Comparison of ENCODE assay signal across 8 cellular contexts in the genomic region with DNA sequence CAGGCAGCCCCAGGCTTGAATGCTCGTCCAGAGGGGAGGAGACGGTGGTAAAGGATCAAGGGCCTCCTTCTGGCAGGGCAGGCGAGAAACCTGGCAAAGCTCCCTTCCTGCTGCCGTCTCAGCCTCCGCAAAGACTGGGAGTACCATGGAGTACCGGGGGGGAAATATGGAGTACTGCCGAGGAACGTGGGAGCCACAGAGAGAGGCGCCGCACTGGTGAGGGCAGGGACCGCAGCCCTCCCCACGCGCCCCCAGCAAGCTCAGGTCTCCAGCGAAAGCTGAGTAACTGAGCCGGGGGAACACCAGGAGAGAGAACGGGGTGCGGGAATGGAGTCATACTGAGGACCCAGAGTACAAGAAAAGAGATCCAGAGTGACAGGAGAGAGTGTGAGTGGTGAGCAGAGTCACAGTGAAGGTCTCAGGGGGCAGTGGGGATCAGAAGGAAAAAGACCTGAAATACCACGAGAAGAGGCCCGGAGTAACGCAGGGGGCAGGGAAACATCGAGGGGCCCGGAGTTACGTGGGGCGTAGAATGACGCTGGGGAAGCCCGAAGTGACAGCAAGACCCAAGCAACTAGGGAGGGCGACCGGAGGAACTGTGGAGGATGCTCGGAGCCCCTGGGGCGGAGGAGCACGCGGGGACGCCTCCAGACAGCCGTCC. TPM values are rescaled to one million over a fixed set of nuclear protein-coding genes. Genes with fewer than 3 reads are reported as not detected.
DNase-seq lines count a peak whose midpoint lies in the region; ATAC-seq and TF ChIP-seq lines count a peak whose summit lies in the region.

No MANE protein-coding gene starts in this region.

- H3K4me3 Mint-ChIP-seq in brain, result peak overlapping the region; percentile 84 to 95 (median 88)

- no peaks in the 10 kb centered on the region; the same call in 1 of the 2 replicates for H3K36me3 ChIP-seq in SK-N-MC (ENCODE audit: insufficient read depth, low read length)
- H3K36me3 ChIP-seq in spleen, result peaks cover 0 to 70% (median 35%) of the 10 kb centered on the region in 6 donors

- peak overlapping the region; percentile 91 to 98 (median 97) for H3K27ac Mint-ChIP-seq in brain

- peak overlapping the region; percentile 71 for H3K9ac ChIP-seq in SK-N-MC (ENCODE audit: insufficient read length)

- peak overlapping the region; percentile 86 for H3K4me3 ChIP-seq in AG10803 (ENCODE audit: low read length)
- H3K4me3 ChIP-seq in SK-N-MC, result peak overlapping the region; percentile 91
- peak overlapping the region; percentile 55 to 86 (median 70) for H3K4me3 ChIP-seq in spleen

- H3K4me1 Mint-ChIP-seq in brain, result peaks cover 24% of the 10 kb centered on the region

- DNase-seq in AG10803 (ENCODE audit: low read depth) (peak; percentile 70), SK-N-MC (ENCODE audit: low read depth, low spot score) (no peak), iPS-NIHi11 (ENCODE audit: low spot score) (peak; percentile 36), spleen (peak; percentile 84), NK-92 (lab: John Stamatoyannopoulos, UW; ENCODE audit: unreplicated experiment) (no peak)

- H3K27me3 ChIP-seq in spleen (replicated peaks in 1 of 7), result no peaks in the 10 kb centered on the region

- ATAC-seq in GM19025 (IDR thresholded peaks at IDR 0.05; ENCODE audit: low read depth, unreplicated experiment), result peak; percentile 18
- ATAC-seq in HG03432 (IDR thresholded peaks at IDR 0.05; ENCODE audit: unreplicated experiment), result peak; percentile 19

- H3K9me3 ChIP-seq in SK-N-MC (ENCODE audit: low read depth, low read length) (no peaks in the 10 kb centered on the region), spleen (no peaks in the 10 kb centered on the region)

- WGBS in spleen, 5 donors, result 1% methylated on average over 34 of the region's 34 CpGs

- H3K36me3 Mint-ChIP-seq in brain, result peaks cover 3% of the 10 kb centered on the region

- peaks cover 16 to 83% (median 57%) of the 10 kb centered on the region in 6 donors for H3K4me1 ChIP-seq in spleen

- intact Hi-C loops in spleen (cut with DNase I; ENCODE audit: low total_unique reads), result no loop called here

- TF ChIP-seq CTCF in AG10803 (conservative IDR thresholded peaks at IDR 0.05; ENCODE audit: low read length) (no peak), brain (conservative IDR thresholded peaks at IDR 0.05) (no peak), spleen (IDR thresholded peaks at IDR 0.05 in 8 of 11, conservative IDR thresholded peaks at IDR 0.05 in 3 of 11) (peak in 1 of 11 experiments; percentile 5)

- peaks cover 0 to 3% (median 0%) of the 10 kb centered on the region in 5 experiments for H3K9me3 Mint-ChIP-seq in brain

- no peak for TF ChIP-seq POLR2A in spleen (IDR thresholded peaks at IDR 0.05)

- H3K27ac ChIP-seq in SK-N-MC (peak overlapping the region; percentile 38), spleen (peak overlapping the region; percentile 95 to 99 (median 98))

- peaks cover 7% of the 10 kb centered on the region for H3K27me3 Mint-ChIP-seq in brain

RNA-seq across cellular contexts. Expression of gene EML3, which starts 0.7 kb away (rescaled TPM):
- polyA plus RNA-seq in brain (ENCODE audit: insufficient read depth, low read depth, low replicate concordance) (23.3 TPM), spleen (100 to 1,000 TPM in 1 of 3 donors, 10 to 100 TPM in 2; 51.0 to 116 (median 78.6) TPM)
- 100 to 1,000 TPM in 5 of 7 donors, 10 to 100 TPM in 2; 46.7 to 159 (median 116) TPM for total RNA-seq in spleen

RNA-seq across cellular contexts. Expression of gene ROM1, which starts 1.2 kb away (rescaled TPM):
- polyA plus RNA-seq in brain (ENCODE audit: insufficient read depth, low read depth, low replicate concordance), result 24.3 TPM
- total RNA-seq in spleen, result 1 to 10 TPM; 4.3 to 8.8 (median 5.6) TPM
- 10 to 100 TPM in 1 of 3 donors, 1 to 10 TPM in 2; 4.2 to 15.0 (median 6.1) TPM for polyA plus RNA-seq in spleen

RNA-seq across cellular contexts. Expression of gene B3GAT3, which starts 10.0 kb away (rescaled TPM):
- polyA plus RNA-seq in brain (ENCODE audit: insufficient read depth, low read depth, low replicate concordance) (65.0 TPM), spleen (10 to 100 TPM; 41.9 to 65.7 (median 63.1) TPM)
- total RNA-seq in spleen, result 10 to 100 TPM; 25.2 to 43.7 (median 37.1) TPM

RNA-seq across cellular contexts. Expression of gene MTA2, which starts 10.2 kb away (rescaled TPM):
- 111 TPM for polyA plus RNA-seq in brain (ENCODE audit: insufficient read depth, low read depth, low replicate concordance)
- total RNA-seq in spleen, result 100 to 1,000 TPM; 102 to 154 (median 114) TPM
- 10 to 100 TPM; 55.3 to 94.6 (median 58.5) TPM for polyA plus RNA-seq in spleen

RNA-seq across cellular contexts. Expression of gene TUT1, which starts 20.5 kb away (rescaled TPM):
- 28.4 TPM for polyA plus RNA-seq in brain (ENCODE audit: insufficient read depth, low read depth, low replicate concordance)
- total RNA-seq in spleen, result 10 to 100 TPM; 14.4 to 30.9 (median 20.1) TPM
- 10 to 100 TPM; 14.5 to 24.1 (median 16.1) TPM for polyA plus RNA-seq in spleen

Comparison
In these comparisons a context has a peak if more than half of its experiments do, and no peak if none do; other contexts are left out.
1. DNase-seq: peak in AG10803 (single experiment), iPS-NIHi11 (single experiment) and spleen (single experiment); none in SK-N-MC (single experiment) and NK-92 (single experiment).
2. Peak in every context shown above with its lines, with median percentiles within 50 percentile points of each other: H3K4me3 ChIP-seq.